10 cellular contexts compared by ENCODE assay signal in genomic region chr13:46728777-46729176, GRCh38.
DNase-seq lines count a peak whose midpoint lies in the region; ATAC-seq lines count a peak whose summit lies in the region.
"Had no signal": no experiment of that assay in that cellular context is flagged by ENCODE, and none has a peak within 500 bp of the region (broad histone marks: within the 10 kb centered on the region; RNA-seq: fewer than 3 reads in every experiment).

No MANE protein-coding gene starts in this region.

- no peak for ATAC-seq in activated CD8-positive, alpha-beta T cell treated with anti-CD3 and anti-CD28 coated beads, Interleukin-2, amount 10 ng/mL, durations not matched to agents 7 days and 5 days
- ATAC-seq in natural killer cell treated with Interleukin-12 subunit alpha and Interleukin-12 subunit beta and Interleukin-15 and Interleukin-18, amount 100 ng/mL, for 72 hours, result peak; percentile 66 to 78

- H3K4me3 Mint-ChIP-seq in activated CD8-positive, alpha-beta T cell treated with anti-CD3 and anti-CD28 coated beads, Interleukin-2, amount 10 ng/mL, durations not matched to agents 7 days and 5 days, result no peak overlapping the region
- peak overlapping the region; percentile 15 for H3K4me3 Mint-ChIP-seq in natural killer cell treated with Interleukin-12 subunit alpha and Interleukin-12 subunit beta and Interleukin-15 and Interleukin-18, amount 100 ng/mL, for 72 hours
- H3K4me3 Mint-ChIP-seq: CD4-positive, CD25-positive, alpha-beta regulatory T cell had no signal

- peaks cover 65% of the 10 kb centered on the region for H3K36me3 Mint-ChIP-seq in activated CD8-positive, alpha-beta T cell treated with anti-CD3 and anti-CD28 coated beads, Interleukin-2, amount 10 ng/mL, durations not matched to agents 7 days and 5 days (ENCODE audit: low read depth)
- peaks cover 38% of the 10 kb centered on the region for H3K36me3 Mint-ChIP-seq in natural killer cell treated with Interleukin-12 subunit alpha and Interleukin-12 subunit beta and Interleukin-15 and Interleukin-18, amount 100 ng/mL, for 72 hours

- DNase-seq in SKM-1 treated with dmso at 0.1 percent for 144 hours (lab: John Stamatoyannopoulos, UW; ENCODE audit: unreplicated experiment) (peak; percentile 9), SKM-1 (lab: John Stamatoyannopoulos, UW; ENCODE audit: unreplicated experiment) (no peak), HT-29 (ENCODE audit: low spot score) (peak; percentile 35), NCI-H2029 (lab: John Stamatoyannopoulos, UW) (no peak), cardiac septum (ENCODE audit: low spot score) (no peak), C1 segment of cervical spinal cord (lab: John Stamatoyannopoulos, UW) (no peak)
- DNase-seq in activated CD8-positive, alpha-beta T cell treated with anti-CD3 and anti-CD28 coated beads, Interleukin-2, amount 10 ng/mL, durations not matched to agents 7 days and 5 days, result peak; percentile 26
- DNase-seq in natural killer cell treated with Interleukin-12 subunit alpha and Interleukin-12 subunit beta and Interleukin-15 and Interleukin-18, amount 100 ng/mL, for 72 hours (ENCODE audit: low spot score), result peak; percentile 71
- DNase-seq: left ventricle myocardium inferior had no signal

- H3K27ac Mint-ChIP-seq in activated CD8-positive, alpha-beta T cell treated with anti-CD3 and anti-CD28 coated beads, Interleukin-2, amount 10 ng/mL, durations not matched to agents 7 days and 5 days, result no peak overlapping the region
- peak overlapping the region; percentile 38 to 71 for H3K27ac Mint-ChIP-seq in natural killer cell treated with Interleukin-12 subunit alpha and Interleukin-12 subunit beta and Interleukin-15 and Interleukin-18, amount 100 ng/mL, for 72 hours
- H3K27ac Mint-ChIP-seq: CD4-positive, CD25-positive, alpha-beta regulatory T cell had no signal

- POLR2A ChIA-PET in activated CD8-positive, alpha-beta T cell treated with anti-CD3 and anti-CD28 coated beads, Interleukin-2, amount 10 ng/mL, durations not matched to agents 7 days and 5 days (lab: Charles Lee), result no interaction called here

- intact Hi-C loops in cardiac septum (cut with DNase I), result no loop called here

- CTCF ChIA-PET in activated CD8-positive, alpha-beta T cell treated with anti-CD3 and anti-CD28 coated beads, Interleukin-2, amount 10 ng/mL, durations not matched to agents 7 days and 5 days (lab: Charles Lee), result interaction anchor here (0.6 to 1.0 kb wide), 5 partner anchors 9 to 234 kb away, joined by 3 to 6 read pairs (median 3); no protein-coding TSS in a partner anchor

- no peaks in the 10 kb centered on the region for H3K9me3 Mint-ChIP-seq in activated CD8-positive, alpha-beta T cell treated with anti-CD3 and anti-CD28 coated beads, Interleukin-2, amount 10 ng/mL, durations not matched to agents 7 days and 5 days (ENCODE audit: insufficient read depth)
- H3K9me3 Mint-ChIP-seq in natural killer cell treated with Interleukin-12 subunit alpha and Interleukin-12 subunit beta and Interleukin-15 and Interleukin-18, amount 100 ng/mL, for 72 hours, result no peaks in the 10 kb centered on the region

- H3K27me3 Mint-ChIP-seq in activated CD8-positive, alpha-beta T cell treated with anti-CD3 and anti-CD28 coated beads, Interleukin-2, amount 10 ng/mL, durations not matched to agents 7 days and 5 days (ENCODE audit: low read depth), result no peaks in the 10 kb centered on the region
- no peaks in the 10 kb centered on the region for H3K27me3 Mint-ChIP-seq in natural killer cell treated with Interleukin-12 subunit alpha and Interleukin-12 subunit beta and Interleukin-15 and Interleukin-18, amount 100 ng/mL, for 72 hours
- H3K27me3 Mint-ChIP-seq: CD4-positive, CD25-positive, alpha-beta regulatory T cell had no signal

- peaks cover 31% of the 10 kb centered on the region for H3K4me1 Mint-ChIP-seq in activated CD8-positive, alpha-beta T cell treated with anti-CD3 and anti-CD28 coated beads, Interleukin-2, amount 10 ng/mL, durations not matched to agents 7 days and 5 days (ENCODE audit: low read depth)
- peaks cover 34 to 37% of the 10 kb centered on the region in 2 donors for H3K4me1 Mint-ChIP-seq in natural killer cell treated with Interleukin-12 subunit alpha and Interleukin-12 subunit beta and Interleukin-15 and Interleukin-18, amount 100 ng/mL, for 72 hours (ENCODE audit: low read depth in 2 of 2)

Comparison
In these comparisons a context has a peak if more than half of its experiments do, and no peak if none do; other contexts are left out.
1. DNase-seq: peak in SKM-1 treated with dmso at 0.1 percent for 144 hours (single experiment), HT-29 (single experiment), activated CD8-positive, alpha-beta T cell treated with anti-CD3 and anti-CD28 coated beads, Interleukin-2, amount 10 ng/mL, durations not matched to agents 7 days and 5 days (single experiment) and natural killer cell treated with Interleukin-12 subunit alpha and Interleukin-12 subunit beta and Interleukin-15 and Interleukin-18, amount 100 ng/mL, for 72 hours (single experiment); none in SKM-1 (single experiment), NCI-H2029 (single experiment), cardiac septum (single experiment) and C1 segment of cervical spinal cord (0 of 14).